Comparison of ENCODE assay signal across 1 cellular context in the genomic region with DNA sequence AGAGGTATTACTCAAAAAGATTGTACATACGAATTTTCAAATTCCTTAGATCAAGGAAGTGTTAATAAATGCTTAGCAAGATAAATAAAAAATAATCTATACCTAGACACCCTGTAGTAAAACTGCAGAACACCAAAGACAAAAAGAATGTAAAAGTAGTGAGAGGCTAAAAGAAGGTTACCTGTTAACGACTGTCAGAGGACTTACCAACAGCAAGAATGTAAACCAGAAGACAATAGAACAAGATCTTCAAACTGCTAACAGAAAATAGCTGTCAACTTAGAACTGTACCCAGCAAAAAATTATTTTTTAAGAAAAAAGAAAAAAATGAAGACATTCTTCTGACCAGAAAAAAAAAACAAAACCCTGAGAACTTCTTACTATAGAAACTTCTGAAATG.
TF ChIP-seq lines count a peak whose summit lies in the region.

No MANE protein-coding gene starts in this region.

TF ChIP-seq in K562, 482 proteins besides CTCF, POLR2A, EP300 and RAD21 (continues in another document):
- TF ChIP-seq NFYB (IDR thresholded peaks at IDR 0.05; ENCODE audit: extremely low read depth, insufficient read length) = no peak
- TF ChIP-seq, protein P1, sequence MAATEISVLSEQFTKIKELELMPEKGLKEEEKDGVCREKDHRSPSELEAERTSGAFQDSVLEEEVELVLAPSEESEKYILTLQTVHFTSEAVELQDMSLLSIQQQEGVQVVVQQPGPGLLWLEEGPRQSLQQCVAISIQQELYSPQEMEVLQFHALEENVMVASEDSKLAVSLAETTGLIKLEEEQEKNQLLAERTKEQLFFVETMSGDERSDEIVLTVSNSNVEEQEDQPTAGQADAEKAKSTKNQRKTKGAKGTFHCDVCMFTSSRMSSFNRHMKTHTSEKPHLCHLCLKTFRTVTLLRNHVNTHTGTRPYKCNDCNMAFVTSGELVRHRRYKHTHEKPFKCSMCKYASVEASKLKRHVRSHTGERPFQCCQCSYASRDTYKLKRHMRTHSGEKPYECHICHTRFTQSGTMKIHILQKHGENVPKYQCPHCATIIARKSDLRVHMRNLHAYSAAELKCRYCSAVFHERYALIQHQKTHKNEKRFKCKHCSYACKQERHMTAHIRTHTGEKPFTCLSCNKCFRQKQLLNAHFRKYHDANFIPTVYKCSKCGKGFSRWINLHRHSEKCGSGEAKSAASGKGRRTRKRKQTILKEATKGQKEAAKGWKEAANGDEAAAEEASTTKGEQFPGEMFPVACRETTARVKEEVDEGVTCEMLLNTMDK (IDR thresholded peaks at IDR 0.05; ENCODE audit: borderline replicate concordance, insufficient read depth, low read depth, low read length, poor library complexity, severe bottlenecking) = no peak
- TF ChIP-seq PTRF (tag; IDR thresholded peaks at IDR 0.05) = no peak
- TF ChIP-seq NFRKB (IDR thresholded peaks at IDR 0.05; ENCODE audit: low read depth) = no peak
- no peak for TF ChIP-seq NCOA6 (IDR thresholded peaks at IDR 0.05)
- TF ChIP-seq ZNF318 (IDR thresholded peaks at IDR 0.05; ENCODE audit: borderline replicate concordance in 1 of 2, low read depth in 1 of 2) = no peak
- TF ChIP-seq NCOA1 (IDR thresholded peaks at IDR 0.05; ENCODE audit: low read depth) = no peak
- TF ChIP-seq DNMT1 (IDR thresholded peaks at IDR 0.05) = no peak
- TF ChIP-seq TAL1 (IDR thresholded peaks at IDR 0.05) = no peak
- TF ChIP-seq TRIM24 (IDR thresholded peaks at IDR 0.05) = 0 out of 4 replicates have a peak, but pooled peaks of 1 of the 2 experiments have one; percentile 13
- TF ChIP-seq ZNF212 (CRISPR knock-in tag; IDR thresholded peaks at IDR 0.05) = no peak
- TF ChIP-seq MEIS2 (IDR thresholded peaks at IDR 0.05; ENCODE audit: partially characterized antibody) = no peak
- no peak for TF ChIP-seq HOMEZ (CRISPR knock-in tag; IDR thresholded peaks at IDR 0.05)
- TF ChIP-seq ZNF143 (CRISPR knock-in tag; IDR thresholded peaks at IDR 0.05) = no peak
- TF ChIP-seq HOXB6 (CRISPR knock-in tag; IDR thresholded peaks at IDR 0.05; ENCODE audit: borderline replicate concordance) = no peak
- TF ChIP-seq ZHX1 (conservative IDR thresholded peaks at IDR 0.05; ENCODE audit: low read length) = no peak
- TF ChIP-seq ZNF431 (CRISPR knock-in tag; IDR thresholded peaks at IDR 0.05) = no peak
- TF ChIP-seq ARID4B (CRISPR knock-in tag; IDR thresholded peaks at IDR 0.05) = no peak
- no peak for TF ChIP-seq NUFIP1 (IDR thresholded peaks at IDR 0.05; ENCODE audit: partially characterized antibody)
- TF ChIP-seq ZNF12 (CRISPR knock-in tag; IDR thresholded peaks at IDR 0.05) = no peak
- TF ChIP-seq ZNF589 (CRISPR knock-in tag; IDR thresholded peaks at IDR 0.05; ENCODE audit: low read depth) = no peak
- TF ChIP-seq TRIM28 (IDR thresholded peaks at IDR 0.05) = 0 out of 2 replicates have a peak, but pooled peaks have one; percentile 57
- TF ChIP-seq CBX3 (IDR thresholded peaks at IDR 0.05; ENCODE audit: borderline replicate concordance in 1 of 2, low read length in 2 of 2) = peak in 1 of 2 experiments; percentile 78; a peak in 1 of 3 replicates
- TF ChIP-seq GTF2F1 (IDR thresholded peaks at IDR 0.05; ENCODE audit: low read depth, low read length) = no peak
